ENCODE assay signal across 24 cellular contexts in the genomic region with DNA sequence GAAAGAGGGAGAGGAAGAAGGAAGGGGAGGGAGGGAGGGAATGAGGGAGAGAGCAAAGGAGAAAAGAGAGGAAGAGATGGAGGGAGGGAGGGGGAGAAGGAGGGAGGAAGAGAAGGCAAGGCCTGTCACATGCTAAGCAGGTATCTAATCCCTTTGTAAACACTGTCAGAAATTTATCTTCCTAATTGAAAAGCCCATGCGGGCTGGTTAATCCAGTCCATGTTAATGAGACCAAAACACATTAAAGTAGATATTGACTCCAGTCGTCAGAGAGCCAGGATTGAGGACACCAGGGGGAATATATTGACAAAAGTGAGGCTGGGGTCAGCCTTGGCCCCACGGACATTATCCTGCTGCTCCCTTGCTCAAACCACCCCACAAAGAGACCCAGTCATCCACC.
"Had no signal": no experiment of that assay in that cellular context is flagged by ENCODE, and none has a peak within 500 bp of the region (broad histone marks: within the 10 kb centered on the region; RNA-seq: fewer than 3 reads in every experiment).

No MANE protein-coding gene starts in this region.

- H3K4me3 Mint-ChIP-seq: activated B cell treated with CpG ODN at 0.5 μM for 24 hours; activated CD4-positive, alpha-beta T cell treated with anti-CD3 and anti-CD28 coated beads for 36 hours; activated naive CD8-positive, alpha-beta T cell treated with anti-CD3 and anti-CD28 coated beads, Interleukin-2, amount 50 U/mL, for 24 hours; activated T-cell treated with anti-CD3 and anti-CD28 coated beads, Interleukin-2, amount 50 U/mL, for 24 hours; dendritic cell treated with granulocyte-macrophage colony-stimulating factor and Interleukin-4, amounts not matched to agents 40 ng/mL and 50 ng/mL, for 4 days; naive thymus-derived CD4-positive, alpha-beta T cell; stimulated activated naive B cell treated with anti-CD40 and anti-IgM and Interleukin-4, amounts not matched to agents 10 μg/mL and 1 μg/mL and 100 μg/mL, for 72 hours; type B pancreatic cell had no signal

- H3K36me3 ChIP-seq: cardiac muscle cell, prostate gland, vagina had no signal

- ATAC-seq: activated CD4-positive, alpha-beta T cell treated with anti-CD3 and anti-CD28 coated beads for 36 hours; activated naive CD8-positive, alpha-beta T cell treated with anti-CD3 and anti-CD28 coated beads, Interleukin-2, amount 50 U/mL, for 24 hours; foreskin keratinocyte; left lobe of liver; naive thymus-derived CD4-positive, alpha-beta T cell; stimulated activated naive B cell treated with anti-CD40 and anti-IgM and Interleukin-4, amounts not matched to agents 10 μg/mL and 1 μg/mL and 100 μg/mL, for 72 hours had no signal

- H3K4me3 ChIP-seq: cardiac muscle cell, lung, prostate gland, testis, vagina had no signal

- H3K4me1 Mint-ChIP-seq: activated B cell treated with CpG ODN at 0.5 μM for 24 hours; activated CD4-positive, alpha-beta T cell treated with anti-CD3 and anti-CD28 coated beads for 36 hours; activated naive CD8-positive, alpha-beta T cell treated with anti-CD3 and anti-CD28 coated beads, Interleukin-2, amount 50 U/mL, for 24 hours; stimulated activated naive B cell treated with anti-CD40 and anti-IgM and Interleukin-4, amounts not matched to agents 10 μg/mL and 1 μg/mL and 100 μg/mL, for 72 hours had no signal

- FAIRE-seq: endometrium had no signal

- H3K27me3 Mint-ChIP-seq: activated CD4-positive, alpha-beta T cell treated with anti-CD3 and anti-CD28 coated beads for 36 hours; activated T-cell treated with anti-CD3 and anti-CD28 coated beads, Interleukin-2, amount 50 U/mL, for 24 hours; dendritic cell treated with granulocyte-macrophage colony-stimulating factor and Interleukin-4, amounts not matched to agents 40 ng/mL and 50 ng/mL, for 4 days; type B pancreatic cell had no signal

- H3K4me1 ChIP-seq: foreskin keratinocyte, prostate gland, testis, vagina had no signal

- DNase-seq: activated B cell treated with CpG ODN at 0.5 μM for 24 hours; activated CD4-positive, alpha-beta T cell treated with anti-CD3 and anti-CD28 coated beads for 36 hours; activated CD4-positive, alpha-beta T cell treated with anti-CD3 and anti-CD28 coated beads, Interleukin-2, amount 50 U/mL, for 4 hours; activated CD8-positive, alpha-beta memory T cell treated with anti-CD3 and anti-CD28 coated beads for 24 hours; activated CD8-positive, alpha-beta memory T cell treated with anti-CD3 and anti-CD28 coated beads, Interleukin-2, amount 50 U/mL, for 4 hours; activated naive CD4-positive, alpha-beta T cell treated with anti-CD3 and anti-CD28 coated beads, Interleukin-2, amount 50 U/mL, for 16 hours; activated naive CD8-positive, alpha-beta T cell treated with anti-CD3 and anti-CD28 coated beads, Interleukin-2, amount 50 U/mL, for 24 hours; activated T-cell treated with anti-CD3 and anti-CD28 coated beads, Interleukin-2, amount 50 U/mL, for 24 hours; effector CD4-positive, alpha-beta T cell; foreskin keratinocyte; naive thymus-derived CD4-positive, alpha-beta T cell; stimulated activated CD4-positive, alpha-beta T cell treated with anti-CD3 and anti-CD28 coated beads, Interleukin-2, amount 100 ng/mL, for 48 hours; stimulated activated CD8-positive, alpha-beta memory T cell treated with anti-CD3 and anti-CD28 coated beads, Interleukin-4, amount 100 ng/mL, for 48 hours; stimulated activated naive B cell treated with anti-CD40 and anti-IgM and Interleukin-4, amounts not matched to agents 10 μg/mL and 1 μg/mL and 100 μg/mL, for 72 hours; T1000; testis had no signal

- H3K27ac ChIP-seq: cardiac muscle cell, foreskin keratinocyte, prostate gland, testis, vagina had no signal

- H3K27me3 ChIP-seq: cardiac muscle cell, testis, vagina had no signal

- H3K9me3 ChIP-seq: prostate gland, testis, vagina had no signal

- H3K9me3 Mint-ChIP-seq: activated naive CD8-positive, alpha-beta T cell treated with anti-CD3 and anti-CD28 coated beads, Interleukin-2, amount 50 U/mL, for 24 hours; activated T-cell treated with anti-CD3 and anti-CD28 coated beads, Interleukin-2, amount 50 U/mL, for 24 hours; dendritic cell treated with granulocyte-macrophage colony-stimulating factor and Interleukin-4, amounts not matched to agents 40 ng/mL and 50 ng/mL, for 4 days; stimulated activated naive B cell treated with anti-CD40 and anti-IgM and Interleukin-4, amounts not matched to agents 10 μg/mL and 1 μg/mL and 100 μg/mL, for 72 hours; type B pancreatic cell had no signal

- H3K27ac Mint-ChIP-seq: activated B cell treated with CpG ODN at 0.5 μM for 24 hours; activated CD4-positive, alpha-beta T cell treated with anti-CD3 and anti-CD28 coated beads for 36 hours; activated naive CD8-positive, alpha-beta T cell treated with anti-CD3 and anti-CD28 coated beads, Interleukin-2, amount 50 U/mL, for 24 hours; activated T-cell treated with anti-CD3 and anti-CD28 coated beads, Interleukin-2, amount 50 U/mL, for 24 hours; dendritic cell treated with granulocyte-macrophage colony-stimulating factor and Interleukin-4, amounts not matched to agents 40 ng/mL and 50 ng/mL, for 4 days; naive thymus-derived CD4-positive, alpha-beta T cell; stimulated activated naive B cell treated with anti-CD40 and anti-IgM and Interleukin-4, amounts not matched to agents 10 μg/mL and 1 μg/mL and 100 μg/mL, for 72 hours; type B pancreatic cell had no signal
